In the genomic region with DNA sequence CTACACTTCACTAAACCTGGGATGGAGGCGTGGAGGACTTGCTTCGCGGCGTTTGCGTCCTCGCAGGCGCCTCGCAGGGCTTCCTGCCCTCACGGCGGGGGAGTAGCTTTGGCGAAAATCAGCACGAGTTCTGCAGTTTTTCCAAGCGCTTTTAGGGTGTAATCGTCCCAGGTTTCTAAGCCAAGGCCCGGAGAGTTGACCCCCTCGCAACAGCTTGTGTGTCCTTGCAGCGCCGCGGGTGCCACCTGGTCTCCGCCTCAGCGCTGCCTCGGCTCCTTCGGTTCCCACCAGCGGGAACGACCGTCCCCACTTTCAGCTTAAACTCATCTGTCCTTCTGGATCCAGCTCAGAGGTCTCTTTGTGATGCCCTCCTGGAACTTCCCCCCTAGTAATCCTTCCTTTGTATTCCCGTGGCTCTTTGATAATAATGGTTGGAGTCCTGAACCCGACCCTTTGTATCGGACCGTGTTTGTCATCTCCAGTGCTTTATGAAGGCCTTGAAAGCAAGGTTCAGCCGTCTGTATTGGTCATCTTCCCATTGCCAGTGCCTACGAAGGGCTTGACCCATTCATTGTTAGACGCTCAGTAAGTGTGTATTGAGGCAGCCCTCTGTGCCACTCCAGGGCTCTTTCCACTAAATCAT, we compare ENCODE assay signal across 8 cellular contexts. TPM values are rescaled to one million over a fixed set of nuclear protein-coding genes. Genes with fewer than 3 reads are reported as not detected.
DNase-seq lines count a peak whose midpoint lies in the region; ATAC-seq and TF ChIP-seq lines count a peak whose summit lies in the region.

No MANE protein-coding gene starts in this region.

- H3K4me3 ChIP-seq in heart right ventricle = peak overlapping the region; percentile 76 to 96 (median 90)

- DNase-seq in DMS 273 (lab: John Stamatoyannopoulos, UW; ENCODE audit: unreplicated experiment) (peak; percentile 84), M059J (ENCODE audit: low read depth) (peak; percentile 17), heart right ventricle (peak in 1 of 2 donors; percentile 38), sciatic nerve (ENCODE audit: low spot score) (no peak), GM19238 (ENCODE audit: insufficient read length, low spot score) (no peak)

- no peaks in the 10 kb centered on the region for H3K27me3 ChIP-seq in heart right ventricle

- no peak for TF ChIP-seq CTCF in heart right ventricle (IDR thresholded peaks at IDR 0.05)

- WGBS in heart right ventricle, 2 donors = 2% methylated on average over 33 of the region's 33 CpGs

- no peaks in the 10 kb centered on the region for H3K9me3 ChIP-seq in heart right ventricle

- peak; percentile 26 for ATAC-seq in GM21423 (IDR thresholded peaks at IDR 0.05; ENCODE audit: unreplicated experiment)
- ATAC-seq in heart right ventricle = peak; percentile 23 to 75 (median 58)
- ATAC-seq in sciatic nerve = peak; percentile 54
- no peak for ATAC-seq in HG03025 (IDR thresholded peaks at IDR 0.05; ENCODE audit: low FRiP score, unreplicated experiment)

- H3K27ac ChIP-seq in heart right ventricle = peak overlapping the region; percentile 96 to 100 (median 99)

- H3K27ac Mint-ChIP-seq in activated naive CD8-positive, alpha-beta T cell = peak overlapping the region; percentile 99

- intact Hi-C loops in heart right ventricle (cut with DNase I) = no loop called here
- intact Hi-C loops in sciatic nerve (cut with DNase I) = no loop called here

- H3K4me1 Mint-ChIP-seq in activated naive CD8-positive, alpha-beta T cell (ENCODE audit: low read depth) = peaks cover 39% of the 10 kb centered on the region

- no peaks in the 10 kb centered on the region for H3K9me3 Mint-ChIP-seq in activated naive CD8-positive, alpha-beta T cell (ENCODE audit: low read depth)

- peaks cover 0 to 24% (median 8%) of the 10 kb centered on the region in 9 donors for H3K36me3 ChIP-seq in heart right ventricle

- peak overlapping the region; percentile 89 for H3K4me3 Mint-ChIP-seq in activated naive CD8-positive, alpha-beta T cell

- peaks cover 14 to 48% (median 33%) of the 10 kb centered on the region in 9 donors for H3K4me1 ChIP-seq in heart right ventricle

- H3K36me3 Mint-ChIP-seq in activated naive CD8-positive, alpha-beta T cell = peaks cover 8% of the 10 kb centered on the region

- H3K27me3 Mint-ChIP-seq in activated naive CD8-positive, alpha-beta T cell = no peaks in the 10 kb centered on the region

RNA-seq across cellular contexts. Expression of gene SMARCE1, which starts 0.8 kb away (rescaled TPM):
- 60.9 and 95.0 TPM in 2 replicates for total RNA-seq in M059J (2014; rRNA removed; shearing (Covaris generic))
- 10 to 100 TPM; 57.8 to 85.5 (median 68.8) TPM for total RNA-seq in heart right ventricle
- 10 to 100 TPM; 48.6 to 50.9 TPM for polyA plus RNA-seq in heart right ventricle
- 115 TPM for total RNA-seq in sciatic nerve

RNA-seq across cellular contexts. Expression of gene KRT222, which starts 16.5 kb away (rescaled TPM):
- total RNA-seq in M059J (2014; rRNA removed; shearing (Covaris generic)) = 0.07 TPM in 1 of 2 replicates, not detected in the other
- total RNA-seq in heart right ventricle = under 1 TPM in 3 of 10 donors, not detected in 7; 0.12 to 0.57 (median 0.21) TPM
- polyA plus RNA-seq in heart right ventricle = under 1 TPM; 0.07 to 0.22 TPM
- total RNA-seq in sciatic nerve = 8.2 TPM

RNA-seq across cellular contexts. Expression of gene KRT24, which starts 55.1 kb away (rescaled TPM):
- not detected in 2 replicates for total RNA-seq in M059J (2014; rRNA removed; shearing (Covaris generic))
- not detected for total RNA-seq in heart right ventricle
- polyA plus RNA-seq in heart right ventricle = not detected
- 0.53 TPM for total RNA-seq in sciatic nerve

Comparison
In these comparisons a context has a peak if more than half of its experiments do, and no peak if none do; other contexts are left out.
1. DNase-seq: peak in DMS 273 (single experiment) and M059J (single experiment); none in sciatic nerve (single experiment) and GM19238 (single experiment).